In genomic region chr11:86486261-86487030, GRCh38 we compare ENCODE assay signal across 11 cellular contexts.
DNase-seq lines count a peak whose midpoint lies in the region; ATAC-seq lines count a peak whose summit lies in the region.
"Had no signal": no experiment of that assay in that cellular context is flagged by ENCODE, and none has a peak within 500 bp of the region (broad histone marks: within the 10 kb centered on the region; RNA-seq: fewer than 3 reads in every experiment).

No MANE protein-coding gene starts in this region.

- peak overlapping the region; percentile 18 for H3K27ac Mint-ChIP-seq in stimulated activated effector memory CD8-positive, alpha-beta T cell treated with anti-CD3 and anti-CD28 coated beads, Interleukin-12 subunit alpha, Interleukin-12 subunit beta, amount 100 ng/mL, for 72 hours

- no peaks in the 10 kb centered on the region for H3K27me3 ChIP-seq in right cardiac atrium (ENCODE audit: control insufficient read depth, insufficient read depth)

- peak overlapping the region; percentile 0 for H3K27ac ChIP-seq in right cardiac atrium (ENCODE audit: low read length)
- H3K27ac ChIP-seq: SK-N-MC had no signal

- ATAC-seq in right cardiac atrium: peak; percentile 1 to 65
- peak; percentile 89 for ATAC-seq in stimulated activated effector memory CD8-positive, alpha-beta T cell treated with anti-CD3 and anti-CD28 coated beads, Interleukin-12 subunit alpha, Interleukin-12 subunit beta, amount 100 ng/mL, for 72 hours
- ATAC-seq: esophagus mucosa had no signal

- WGBS in right cardiac atrium: 53% methylated on average over 5 of the region's 5 CpGs

- no peak overlapping the region for H3K4me3 ChIP-seq in right cardiac atrium (ENCODE audit: low read length)
- H3K4me3 ChIP-seq: SK-N-MC had no signal

- intact Hi-C loops in right cardiac atrium (cut with DNase I): no loop called here

- no peaks in the 10 kb centered on the region for H3K9me3 ChIP-seq in right cardiac atrium (ENCODE audit: control insufficient read depth, low read length)

- DNase-seq in SIG-M5 treated with dmso at 0.1 percent for 504 hours (lab: John Stamatoyannopoulos, UW; ENCODE audit: unreplicated experiment) (peak; percentile 15), SIG-M5 (lab: John Stamatoyannopoulos, UW) (no peak), NOMO-1 (lab: John Stamatoyannopoulos, UW; ENCODE audit: unreplicated experiment in 2 of 2) (peak; percentile 91 to 98), right cardiac atrium (peak in 2 of 3 donors; percentile 72 to 83), NCI-H2196 treated with DMSO at 0.1 percent for 48 hours (lab: John Stamatoyannopoulos, UW; ENCODE audit: unreplicated experiment) (no peak), SW 1271 (lab: John Stamatoyannopoulos, UW) (no peak)
- DNase-seq in stimulated activated effector memory CD8-positive, alpha-beta T cell treated with anti-CD3 and anti-CD28 coated beads, Interleukin-12 subunit alpha, Interleukin-12 subunit beta, amount 100 ng/mL, for 72 hours (ENCODE audit: low spot score in 2 of 2): peak in 1 of 2 donors; percentile 17
- DNase-seq in activated T-cell treated with anti-CD3 and anti-CD28 coated beads, Interleukin-2, amount 50 U/mL, for 1 hour: no peak
- DNase-seq: Karpas-422 had no signal

- no peak overlapping the region for H3K4me3 Mint-ChIP-seq in stimulated activated effector memory CD8-positive, alpha-beta T cell treated with anti-CD3 and anti-CD28 coated beads, Interleukin-12 subunit alpha, Interleukin-12 subunit beta, amount 100 ng/mL, for 72 hours

- H3K4me1 ChIP-seq in right cardiac atrium (ENCODE audit: control insufficient read depth, insufficient read depth, low read length): peaks cover 14% of the 10 kb centered on the region

- H3K36me3 Mint-ChIP-seq in stimulated activated effector memory CD8-positive, alpha-beta T cell treated with anti-CD3 and anti-CD28 coated beads, Interleukin-12 subunit alpha, Interleukin-12 subunit beta, amount 100 ng/mL, for 72 hours: no peaks in the 10 kb centered on the region

- H3K9me3 Mint-ChIP-seq in stimulated activated effector memory CD8-positive, alpha-beta T cell treated with anti-CD3 and anti-CD28 coated beads, Interleukin-12 subunit alpha, Interleukin-12 subunit beta, amount 100 ng/mL, for 72 hours: no peaks in the 10 kb centered on the region

- H3K4me1 Mint-ChIP-seq in stimulated activated effector memory CD8-positive, alpha-beta T cell treated with anti-CD3 and anti-CD28 coated beads, Interleukin-12 subunit alpha, Interleukin-12 subunit beta, amount 100 ng/mL, for 72 hours: peaks cover 19% of the 10 kb centered on the region

Comparison
In these comparisons a context has a peak if more than half of its experiments do, and no peak if none do; other contexts are left out.
1. DNase-seq: peak in SIG-M5 treated with dmso at 0.1 percent for 504 hours (single experiment), NOMO-1 (2 of 2) and right cardiac atrium (2 of 3); none in SIG-M5 (single experiment), NCI-H2196 treated with DMSO at 0.1 percent for 48 hours (single experiment), activated T-cell treated with anti-CD3 and anti-CD28 coated beads, Interleukin-2, amount 50 U/mL, for 1 hour (single experiment) and SW 1271 (0 of 2).